In the genomic region with DNA sequence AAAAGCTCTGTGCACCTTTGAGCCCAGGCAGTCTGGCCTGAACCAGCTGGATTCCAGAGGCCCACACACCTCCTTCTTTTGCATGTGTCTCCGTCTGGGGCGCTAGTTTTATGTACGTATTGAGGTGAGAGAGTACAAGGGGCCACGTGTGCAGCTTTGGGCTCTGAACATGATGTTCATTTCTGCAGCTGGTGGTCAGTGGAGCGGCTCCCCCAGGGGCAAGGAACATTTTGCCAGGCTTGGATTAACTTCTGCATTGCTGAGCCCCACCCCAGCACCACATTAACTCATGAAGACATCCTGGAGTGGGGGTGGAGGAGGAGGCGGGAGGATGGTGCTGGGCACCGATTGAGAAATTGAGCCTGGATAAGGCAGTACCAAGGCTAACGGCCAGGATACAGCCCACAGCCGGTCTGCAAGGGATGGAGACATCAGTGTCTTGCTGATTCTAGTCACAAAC, we compare ENCODE assay signal across 14 cellular contexts. TPM values are rescaled to one million over a fixed set of nuclear protein-coding genes. Genes with fewer than 3 reads are reported as not detected.
DNase-seq lines count a peak whose midpoint lies in the region; TF ChIP-seq lines count a peak whose summit lies in the region.
"Had no signal": no experiment of that assay in that cellular context is flagged by ENCODE, and none has a peak within 500 bp of the region (broad histone marks: within the 10 kb centered on the region; RNA-seq: fewer than 3 reads in every experiment).

No MANE protein-coding gene starts in this region.

- H2BK12ac ChIP-seq in trophoblast cell (ENCODE audit: low read length), result no peak overlapping the region

- H3K27ac Mint-ChIP-seq in mesothelial cell of epicardium, result peak overlapping the region; percentile 30
- H3K27ac Mint-ChIP-seq in CD8-positive, alpha-beta memory T cell, result no peak overlapping the region
- H3K27ac Mint-ChIP-seq: WTC11 had no signal

- H3K14ac ChIP-seq in trophoblast cell (ENCODE audit: low read length), result no peak overlapping the region

- DNase-seq in DMS 273 (lab: John Stamatoyannopoulos, UW; ENCODE audit: unreplicated experiment) (peak; percentile 28), DMS 273 treated with DMSO at 0.1 percent for 48 hours (lab: John Stamatoyannopoulos, UW) (no peak), colonic mucosa (peak; percentile 49), mesothelial cell of epicardium (ENCODE audit: low spot score in 2 of 2, unreplicated experiment in 2 of 2) (no peak), transverse colon (no peak), T-helper 2 cell (no peak), trophoblast cell (no peak)
- DNase-seq in CD8-positive, alpha-beta memory T cell, result no peak
- DNase-seq: 8988T; activated T-cell treated with anti-CD3 and anti-CD28 coated beads, Interleukin-2, amount 50 U/mL, for 48 hours; DND-41 had no signal

- H3K9me3 ChIP-seq in colonic mucosa (no peaks in the 10 kb centered on the region), transverse colon (no peaks in the 10 kb centered on the region), trophoblast cell (ENCODE audit: insufficient read depth, low read depth, low read length) (peaks cover 5% of the 10 kb centered on the region)
- H3K9me3 ChIP-seq in CD8-positive, alpha-beta memory T cell (ENCODE audit: low read length), result no peaks in the 10 kb centered on the region
- H3K9me3 ChIP-seq: breast epithelium had no signal

- H3K9me3 Mint-ChIP-seq in mesothelial cell of epicardium, result no peaks in the 10 kb centered on the region
- no peaks in the 10 kb centered on the region for H3K9me3 Mint-ChIP-seq in CD8-positive, alpha-beta memory T cell
- H3K9me3 Mint-ChIP-seq: WTC11 had no signal

- H2AK5ac ChIP-seq in trophoblast cell (ENCODE audit: low read length), result no peak overlapping the region

- WGBS in transverse colon (ENCODE audit: low coverage in 1 of 2), 2 donors, result 52% methylated on average over 8 of the region's 9 CpGs; no CpG with 5 or more reads in 1 of the 2 donors
- no CpG with 5 or more reads among the region's 9 CpGs for WGBS in trophoblast cell (ENCODE audit: extremely low coverage, insufficient coverage, insufficient read length)

- no peak overlapping the region for H3K18ac ChIP-seq in trophoblast cell (ENCODE audit: low read length)

- H2BK5ac ChIP-seq in trophoblast cell (ENCODE audit: low read depth, low read length, poor library complexity), result no peak overlapping the region

- no peak overlapping the region for H4K8ac ChIP-seq in trophoblast cell (ENCODE audit: low read depth, low read length)

- H3K36me3 ChIP-seq in colonic mucosa (no peaks in the 10 kb centered on the region), transverse colon (no peaks in the 10 kb centered on the region), trophoblast cell (ENCODE audit: control insufficient read depth in 1 of 2, insufficient read depth in 2 of 2, low read length in 2 of 2) (no peaks in the 10 kb centered on the region)
- H3K36me3 ChIP-seq in CD8-positive, alpha-beta memory T cell (ENCODE audit: insufficient read depth, low read length), result no peaks in the 10 kb centered on the region
- H3K36me3 ChIP-seq: breast epithelium had no signal

- CTCF ChIA-PET in CD8-positive, alpha-beta memory T cell (lab: Charles Lee), result interaction anchor here (1.4 to 4.2 kb wide), 3 partner anchors 11 to 13 kb away, joined by 6 to 28 read pairs (median 26); a partner anchor contains a TSS

- H3K4me3 ChIP-seq in colonic mucosa (no peak overlapping the region), transverse colon (no peak overlapping the region), trophoblast cell (ENCODE audit: low read depth, low read length) (no peak overlapping the region)
- no peak overlapping the region for H3K4me3 ChIP-seq in CD8-positive, alpha-beta memory T cell (ENCODE audit: low read length)
- H3K4me3 ChIP-seq: breast epithelium had no signal

- peak overlapping the region; percentile 48 to 73 for H3K9ac ChIP-seq in colonic mucosa (ENCODE audit: low read depth in 2 of 2, low read length in 2 of 2)
- H3K9ac ChIP-seq in trophoblast cell (ENCODE audit: low read length), result no peak overlapping the region

- peaks cover 3% of the 10 kb centered on the region for H3K79me1 ChIP-seq in trophoblast cell (ENCODE audit: low read length)

- H4K12ac ChIP-seq in trophoblast cell (ENCODE audit: low read depth, low read length), result no peak overlapping the region

- H4K91ac ChIP-seq in trophoblast cell (ENCODE audit: low read depth, low read length), result no peak overlapping the region

- H3K4me1 ChIP-seq in colonic mucosa (peaks cover 29% of the 10 kb centered on the region), transverse colon (peaks cover 47 to 83% (median 80%) of the 10 kb centered on the region in 4 donors), trophoblast cell (ENCODE audit: control insufficient read depth in 1 of 2, insufficient read depth in 2 of 2, low read length in 2 of 2) (peaks cover 13 to 15% of the 10 kb centered on the region in 2 experiments)
- H3K4me1 ChIP-seq in CD8-positive, alpha-beta memory T cell (ENCODE audit: insufficient read depth, low read length), result peaks cover 9% of the 10 kb centered on the region

- H3K4me2 ChIP-seq in trophoblast cell (ENCODE audit: low read length), result no peak overlapping the region

- no peak for TF ChIP-seq CTCF in colonic mucosa (IDR thresholded peaks at IDR 0.05)
- no peak for TF ChIP-seq CTCF in mesothelial cell of epicardium (IDR thresholded peaks at IDR 0.05; ENCODE audit: unreplicated experiment)
- TF ChIP-seq CTCF in transverse colon (IDR thresholded peaks at IDR 0.05), result no peak

- peaks cover 2% of the 10 kb centered on the region for H3K79me2 ChIP-seq in trophoblast cell (ENCODE audit: control insufficient read depth, insufficient read depth, low read length, poor library complexity)

- no peaks in the 10 kb centered on the region for H3K27me3 Mint-ChIP-seq in mesothelial cell of epicardium (ENCODE audit: low read depth)
- peaks cover 41 to 61% of the 10 kb centered on the region in 2 donors for H3K27me3 Mint-ChIP-seq in CD8-positive, alpha-beta memory T cell

- TF ChIP-seq EP300 in transverse colon (IDR thresholded peaks at IDR 0.05; ENCODE audit: low read depth), result no peak

- H3K4ac ChIP-seq in trophoblast cell (ENCODE audit: low read depth, low read length), result no peak overlapping the region

- H3K27me3 ChIP-seq in colonic mucosa (no peaks in the 10 kb centered on the region), transverse colon (peaks cover 14% of the 10 kb centered on the region), trophoblast cell (ENCODE audit: insufficient read depth, low read length) (no peaks in the 10 kb centered on the region)
- H3K27me3 ChIP-seq in CD8-positive, alpha-beta memory T cell (ENCODE audit: insufficient read depth, low read length, poor library complexity, severe bottlenecking), result peaks cover 24% of the 10 kb centered on the region
- H3K27me3 ChIP-seq: breast epithelium had no signal

- no peak overlapping the region for H3K23ac ChIP-seq in trophoblast cell (ENCODE audit: low read length)

- H3K36me3 Mint-ChIP-seq in mesothelial cell of epicardium, result no peaks in the 10 kb centered on the region
- no peaks in the 10 kb centered on the region for H3K36me3 Mint-ChIP-seq in CD8-positive, alpha-beta memory T cell

- H3K27ac ChIP-seq in colonic mucosa, result peak overlapping the region; percentile 70
- H3K27ac ChIP-seq in transverse colon, result peak overlapping the region; percentile 80 to 88 (median 86)
- H3K27ac ChIP-seq in trophoblast cell (ENCODE audit: low read depth, low read length), result no peak overlapping the region
- no peak overlapping the region for H3K27ac ChIP-seq in CD8-positive, alpha-beta memory T cell (ENCODE audit: low read depth, low read length)
- H3K27ac ChIP-seq: breast epithelium had no signal

- in situ Hi-C loops in transverse colon (cut with MboI; ENCODE audit: low pct_ligation_motif_present in 1 of 4, low pct_unique_long_range_greater_than_20kb in 1 of 4, low sequenced_read_pairs in 3 of 4), result no loop called here

- no peak for TF ChIP-seq POLR2A in transverse colon (IDR thresholded peaks at IDR 0.05)

- peaks cover 76% of the 10 kb centered on the region for H3K4me1 Mint-ChIP-seq in mesothelial cell of epicardium
- peaks cover 16 to 28% (median 16%) of the 10 kb centered on the region in 3 donors for H3K4me1 Mint-ChIP-seq in CD8-positive, alpha-beta memory T cell

- H2BK120ac ChIP-seq in trophoblast cell (ENCODE audit: insufficient read depth, low read length, poor library complexity), result no peak overlapping the region

- H2AFZ ChIP-seq in trophoblast cell (ENCODE audit: insufficient read depth, low read length, poor library complexity), result no peak overlapping the region

- H3K4me3 Mint-ChIP-seq in mesothelial cell of epicardium, result no peak overlapping the region
- no peak overlapping the region for H3K4me3 Mint-ChIP-seq in CD8-positive, alpha-beta memory T cell
- H3K4me3 Mint-ChIP-seq: WTC11 had no signal

- intact Hi-C loops in colonic mucosa (cut with DNase I) (no loop called here), transverse colon (cut with DNase I; ENCODE audit: low total_unique reads) (no loop called here)

- POLR2A ChIA-PET in CD8-positive, alpha-beta memory T cell (lab: Charles Lee), result no interaction called here

RNA-seq across cellular contexts. Expression of a gene that starts 13.8 kb away (rescaled TPM):
- total RNA-seq in colonic mucosa (10 to 100 TPM in 1 of 2 donors, 1 to 10 TPM in 1; 7.9 to 11.6 TPM), mesothelial cell of epicardium (12.4 to 13.2 TPM (median 13.1 TPM) in 3 replicates), transverse colon (10 to 100 TPM in 3 of 4 donors, 1 to 10 TPM in 1; 9.8 to 26.6 (median 22.7) TPM)
- polyA plus RNA-seq in trophoblast cell (2013), result 3.2 and 3.3 TPM in 2 replicates
- total RNA-seq in CD8-positive, alpha-beta memory T cell, result under 1 TPM; 0.15 to 0.51 TPM
- polyA plus RNA-seq in CD8-positive, alpha-beta memory T cell, result not detected

RNA-seq across cellular contexts. Expression of a gene that starts 21.2 kb away (rescaled TPM):
- total RNA-seq in colonic mucosa (not detected), mesothelial cell of epicardium (not detected in 3 replicates), transverse colon (under 1 TPM in 1 of 4 donors, not detected in 3; 0.32 TPM)
- polyA plus RNA-seq in trophoblast cell (2013), result not detected in 2 replicates
- total RNA-seq in CD8-positive, alpha-beta memory T cell, result not detected
- not detected for polyA plus RNA-seq in CD8-positive, alpha-beta memory T cell
- total RNA-seq: left lobe of liver, WTC11 had no signal

RNA-seq across cellular contexts. Expression of a gene that starts 27.0 kb away (rescaled TPM):
- total RNA-seq in colonic mucosa (1 to 10 TPM; 5.3 to 8.7 TPM), mesothelial cell of epicardium (24.1 to 25.0 TPM (median 24.4 TPM) in 3 replicates), transverse colon (10 to 100 TPM in 2 of 4 donors, 1 to 10 TPM in 2; 7.6 to 20.5 (median 11.4) TPM)
- 1.3 and 1.8 TPM in 2 replicates for polyA plus RNA-seq in trophoblast cell (2013)
- total RNA-seq in CD8-positive, alpha-beta memory T cell, result not detected
- not detected for polyA plus RNA-seq in CD8-positive, alpha-beta memory T cell

RNA-seq across cellular contexts. Expression of a gene that starts 33.4 kb away (rescaled TPM):
- total RNA-seq in colonic mucosa (10 to 100 TPM; 22.9 to 46.6 TPM), mesothelial cell of epicardium (36.1 to 37.1 TPM (median 36.2 TPM) in 3 replicates), transverse colon (10 to 100 TPM; 10.0 to 27.3 (median 13.9) TPM)
- polyA plus RNA-seq in trophoblast cell (2013), result 40.9 and 41.2 TPM in 2 replicates
- 10 to 100 TPM; 33.2 to 34.8 TPM for total RNA-seq in CD8-positive, alpha-beta memory T cell
- polyA plus RNA-seq in CD8-positive, alpha-beta memory T cell, result 46.1 TPM

RNA-seq across cellular contexts. Expression of a gene that starts 50.8 kb away (rescaled TPM):
- 10 to 100 TPM in 1 of 2 donors, 1 to 10 TPM in 1; 5.4 to 36.9 TPM for total RNA-seq in colonic mucosa
- total RNA-seq in mesothelial cell of epicardium, result 25.9 to 28.2 TPM (median 26.7 TPM) in 3 replicates
- total RNA-seq in transverse colon, result 100 to 1,000 TPM in 3 of 4 donors, 10 to 100 TPM in 1; 87.4 to 466 (median 150) TPM
- 42.9 and 51.1 TPM in 2 replicates for polyA plus RNA-seq in trophoblast cell (2013)
- total RNA-seq in CD8-positive, alpha-beta memory T cell, result 1 to 10 TPM; 2.0 to 2.7 TPM
- polyA plus RNA-seq in CD8-positive, alpha-beta memory T cell, result 1.6 TPM

Comparison
In these comparisons a context has a peak if more than half of its experiments do, and no peak if none do; other contexts are left out.
1. DNase-seq: peak in DMS 273 (single experiment) and colonic mucosa (single experiment); none in DMS 273 treated with DMSO at 0.1 percent for 48 hours (single experiment), mesothelial cell of epicardium (0 of 2), transverse colon (single experiment), T-helper 2 cell (0 of 5), trophoblast cell (0 of 2) and CD8-positive, alpha-beta memory T cell (0 of 5).
2. H3K27ac ChIP-seq: peak in colonic mucosa (single experiment) and transverse colon (4 of 4); none in trophoblast cell (single experiment) and CD8-positive, alpha-beta memory T cell (single experiment).
3. RNA of a gene that starts 27.0 kb away (total RNA-seq): 24.1 to 25.0 TPM in mesothelial cell of epicardium, 7.6 to 20.5 TPM in transverse colon and 5.3 to 8.7 TPM in colonic mucosa; not detected in CD8-positive, alpha-beta memory T cell; every median in the first group is over 4 times any median in the second.